Comparison of ENCODE assay signal across 1 cellular context in the genomic region with DNA sequence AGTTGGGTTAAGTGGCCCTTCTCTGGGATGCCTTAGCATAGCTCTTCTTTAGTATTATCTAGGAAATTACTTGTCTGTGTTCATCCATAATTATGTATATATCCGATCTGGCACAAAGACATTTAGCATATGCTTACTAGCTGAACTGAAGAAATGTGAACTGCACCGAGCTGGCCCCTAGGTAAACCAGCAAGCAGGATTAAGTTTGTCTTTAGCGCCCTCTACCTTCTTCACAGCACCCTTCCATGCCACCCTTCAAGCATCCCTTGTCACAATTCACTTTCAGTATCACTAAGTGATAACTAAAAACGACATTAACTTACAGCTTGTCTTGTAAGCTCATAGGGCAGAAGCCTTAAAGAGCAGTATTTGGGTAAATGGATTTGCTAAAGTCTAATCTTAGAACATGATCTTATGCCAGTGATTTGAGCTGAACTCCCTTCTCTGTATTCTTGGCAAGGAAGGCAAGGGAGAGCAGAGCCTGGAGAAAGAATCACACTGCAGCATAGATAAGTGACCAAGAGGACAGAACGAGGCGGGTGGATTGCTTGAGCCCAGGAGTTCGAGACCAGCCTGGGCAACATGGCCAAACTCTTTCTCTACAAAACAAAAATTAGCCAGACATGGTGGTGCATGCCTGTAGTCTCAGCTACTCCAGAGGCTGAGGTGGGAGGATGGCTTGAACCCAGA.
TF ChIP-seq lines count a peak whose summit lies in the region.

No MANE protein-coding gene starts in this region.

TF ChIP-seq in HCT116, 20 proteins besides CTCF, POLR2A, EP300 and RAD21 (continued from another document):
- TF ChIP-seq REST (IDR thresholded peaks at IDR 0.05; ENCODE audit: low read depth) (no peak), ELF1 (IDR thresholded peaks at IDR 0.05; ENCODE audit: borderline replicate concordance, low read depth) (no peak), EGR1 (IDR thresholded peaks at IDR 0.05; ENCODE audit: low read depth) (no peak), EZH2phosphoT487 (IDR thresholded peaks at IDR 0.05; ENCODE audit: borderline replicate concordance) (no peak), JUND (IDR thresholded peaks at IDR 0.05) (no peak), SP1 (IDR thresholded peaks at IDR 0.05; ENCODE audit: low read depth) (no peak), ZFX (IDR thresholded peaks at IDR 0.05) (no peak)
